In genomic region chr19:35539314-35539713, GRCh38 we compare ENCODE assay signal across 25 cellular contexts. TPM values are rescaled to one million over a fixed set of nuclear protein-coding genes. Genes with fewer than 3 reads are reported as not detected.
A peak's percentile ranks its signal among the peaks of the same experiment; 100 is the strongest.
DNase-seq lines count a peak whose midpoint lies in the region; ATAC-seq, FAIRE-seq and TF ChIP-seq lines count a peak whose summit lies in the region.
"Had no signal": no experiment of that assay in that cellular context is flagged by ENCODE, and none has a peak within 500 bp of the region (broad histone marks: within the 10 kb centered on the region; RNA-seq: fewer than 3 reads in every experiment).

No MANE protein-coding gene starts in this region.

- H3K27ac ChIP-seq in HEK293 (ENCODE audit: extremely low read depth, low read depth, low read length) (no peak overlapping the region; the same call in 1 of the 2 replicates), fibroblast of lung (ENCODE audit: insufficient read depth, low read length) (no peak overlapping the region)
- H3K27ac ChIP-seq: GM23248, KMS-11 had no signal

- H3K4me1 ChIP-seq in HEK293 (ENCODE audit: control insufficient read depth, insufficient read depth, low read length) (peaks cover 11% of the 10 kb centered on the region), fibroblast of lung (ENCODE audit: control insufficient read depth, extremely low read depth, insufficient read depth, low read length) (no peaks in the 10 kb centered on the region)
- H3K4me1 ChIP-seq: BE2C had no signal

- no peak for TF ChIP-seq CTCF in HEK293 (tag by site-specific recombination; IDR thresholded peaks at IDR 0.05)
- TF ChIP-seq CTCF in fibroblast of lung (conservative IDR thresholded peaks at IDR 0.05 in 1 of 2, IDR thresholded peaks at IDR 0.05 in 1 of 2; ENCODE audit: low read depth in 1 of 2, low read length in 2 of 2): no peak

- DNase-seq in GM12892 (ENCODE audit: insufficient read length): no peak
- no peak for DNase-seq in fibroblast of lung (ENCODE audit: low read depth in 2 of 2)
- DNase-seq in stimulated activated CD4-positive, alpha-beta T cell treated with anti-CD3 and anti-CD28 coated beads, Interleukin-1b, Interleukin-23, amount 100 ng/mL, for 48 hours: no peak
- DNase-seq: ACHN; BE2C; C1 segment of cervical spinal cord; CD4-positive, CD25-positive, alpha-beta regulatory T cell; CD8-positive, alpha-beta memory T cell; COR-L47; DMS 273 treated with DMSO at 0.1 percent for 48 hours; DMS53; GM23248; HCEC 1CT; HFFc6 had no signal

- no peak overlapping the region for H2AFZ ChIP-seq in fibroblast of lung (ENCODE audit: low read length)
- H2AFZ ChIP-seq: GM23248 had no signal

- ATAC-seq in HG03521 (IDR thresholded peaks at IDR 0.05; ENCODE audit: unreplicated experiment): no peak
- no peak for ATAC-seq in HG03460 (IDR thresholded peaks at IDR 0.05; ENCODE audit: unreplicated experiment)
- ATAC-seq in GM19395 (IDR thresholded peaks at IDR 0.05; ENCODE audit: unreplicated experiment): no peak

- H3K27me3 ChIP-seq in fibroblast of lung (ENCODE audit: control insufficient read depth, insufficient read depth, low read length): no peaks in the 10 kb centered on the region

- FAIRE-seq in GM12892 (lab: Jason Lieb, UNC): peak; percentile 90
- FAIRE-seq: A204.1, G401.6, GM19239, H54 had no signal

- H3K36me3 ChIP-seq in HEK293 (ENCODE audit: control insufficient read depth in 2 of 2, insufficient read depth in 1 of 2, low read length in 2 of 2): peaks cover 39 to 46% of the 10 kb centered on the region in 2 experiments
- peaks cover 1% of the 10 kb centered on the region for H3K36me3 ChIP-seq in fibroblast of lung (ENCODE audit: control insufficient read depth, insufficient read depth, low read length)
- H3K36me3 ChIP-seq: BE2C had no signal

- H3K9me3 ChIP-seq in HEK293 (ENCODE audit: control insufficient read depth, insufficient read depth, low read depth, low read length): no peaks in the 10 kb centered on the region
- no peaks in the 10 kb centered on the region for H3K9me3 ChIP-seq in fibroblast of lung (ENCODE audit: control insufficient read depth, insufficient read depth, low read depth, low read length)

- CTCF ChIA-PET in HEK293 (lab: Yijun Ruan, JAX): interaction anchor here (0.6 to 3.4 kb wide), 2 partner anchors 9 to 24 kb away, joined by 3 to 18 read pairs; partner anchors contain the start of gene ATP4A

- no peak overlapping the region for H3K9ac ChIP-seq in fibroblast of lung (ENCODE audit: insufficient read depth, low read length)
- H3K9ac ChIP-seq: GM23248, KMS-11 had no signal

- no peak for TF ChIP-seq POLR2A in GM12892 (IDR thresholded peaks at IDR 0.05; ENCODE audit: low read depth, low read length)

- H3K4me2 ChIP-seq in fibroblast of lung (ENCODE audit: extremely low read depth, insufficient read depth, low read length): peak overlapping the region; percentile 13
- H3K4me2 ChIP-seq: KMS-11 had no signal

- no peaks in the 10 kb centered on the region for H4K20me1 ChIP-seq in fibroblast of lung (ENCODE audit: control insufficient read depth, extremely low read depth, insufficient read depth, low read length)

- POLR2A ChIA-PET in HEK293 (lab: Yijun Ruan, JAX): interaction anchor here (1.0 kb wide), 1 partner anchor 212 kb away, joined by 3 read pairs; no protein-coding TSS in a partner anchor

- no peak overlapping the region for H3K4me3 ChIP-seq in HEK293 (ENCODE audit: low read depth, low read length)
- H3K4me3 ChIP-seq in fibroblast of lung (replicated peaks in 1 of 4; ENCODE audit: control extremely low read depth in 1 of 4, insufficient read depth in 1 of 4, low read depth in 3 of 4, low read length in 4 of 4): no peak overlapping the region
- H3K4me3 ChIP-seq: GM23248 had no signal

- peaks cover 2% of the 10 kb centered on the region for H3K79me2 ChIP-seq in fibroblast of lung (ENCODE audit: control insufficient read depth, insufficient read depth, low read length)

TF ChIP-seq in HEK293, 187 proteins besides CTCF, POLR2A, EP300 and RAD21:
- TF ChIP-seq ZBTB26 (tag by site-specific recombination; optimal IDR thresholded peaks at IDR 0.05) (peak; percentile 11), ZNF624 (tag by site-specific recombination; IDR thresholded peaks at IDR 0.05) (no peak)
TF ChIP-seq in HEK293: peak in this region for 1.

RNA-seq across cellular contexts. Expression of gene GAPDHS, which starts 6.1 kb away (rescaled TPM):
- polyA plus RNA-seq in GM12892 (2012; ENCODE audit: missing spikeins): not detected
- not detected in 2 replicates for total RNA-seq in fibroblast of lung
- not detected in 2 replicates for polyA plus RNA-seq in fibroblast of lung
- polyA plus RNA-seq in fibroblast of lung (2012): not detected in 2 replicates
- polyA minus RNA-seq in fibroblast of lung (ENCODE audit: low replicate concordance): not detected in 2 replicates
- total RNA-seq: CD4-positive, CD25-positive, alpha-beta regulatory T cell; CD8-positive, alpha-beta memory T cell; GM23248; HFFc6; HT-29; LHCN-M2 had no signal
- polyA plus RNA-seq: CD4-positive, CD25-positive, alpha-beta regulatory T cell; CD8-positive, alpha-beta memory T cell; GM23248 had no signal

RNA-seq across cellular contexts. Expression of gene TMEM147, which starts 6.1 kb away (rescaled TPM):
- polyA plus RNA-seq in GM12892 (2012; ENCODE audit: missing spikeins): 76.8 TPM
- total RNA-seq in fibroblast of lung: 79.6 and 95.3 TPM in 2 replicates
- polyA plus RNA-seq in fibroblast of lung: 72.4 and 76.2 TPM in 2 replicates
- 97.1 and 104 TPM in 2 replicates for polyA plus RNA-seq in fibroblast of lung (2012)
- polyA minus RNA-seq in fibroblast of lung (ENCODE audit: low replicate concordance): 209 and 249 TPM in 2 replicates

RNA-seq across cellular contexts. Expression of gene SBSN, which starts 11.2 kb away (rescaled TPM):
- 1.3 TPM for polyA plus RNA-seq in GM12892 (2012; ENCODE audit: missing spikeins)
- total RNA-seq in fibroblast of lung: 4.1 and 9.0 TPM in 2 replicates
- 1.6 TPM in 2 replicates for polyA plus RNA-seq in fibroblast of lung
- 3.4 and 3.7 TPM in 2 replicates for polyA plus RNA-seq in fibroblast of lung (2012)
- not detected in 2 replicates for polyA minus RNA-seq in fibroblast of lung (ENCODE audit: low replicate concordance)
- total RNA-seq: CD4-positive, CD25-positive, alpha-beta regulatory T cell; CD8-positive, alpha-beta memory T cell; HT-29; LHCN-M2 had no signal
- polyA plus RNA-seq: CD4-positive, CD25-positive, alpha-beta regulatory T cell; CD8-positive, alpha-beta memory T cell had no signal

RNA-seq across cellular contexts. Expression of gene ATP4A, which starts 24.1 kb away (rescaled TPM):
- polyA plus RNA-seq in GM12892 (2012; ENCODE audit: missing spikeins): 0.74 TPM
- total RNA-seq in fibroblast of lung: not detected in 2 replicates
- not detected in 2 replicates for polyA plus RNA-seq in fibroblast of lung
- not detected in 2 replicates for polyA plus RNA-seq in fibroblast of lung (2012)
- not detected in 2 replicates for polyA minus RNA-seq in fibroblast of lung (ENCODE audit: low replicate concordance)
- total RNA-seq: CD4-positive, CD25-positive, alpha-beta regulatory T cell; CD8-positive, alpha-beta memory T cell; GM23248; HFFc6; HT-29; LHCN-M2 had no signal
- polyA plus RNA-seq: CD4-positive, CD25-positive, alpha-beta regulatory T cell; CD8-positive, alpha-beta memory T cell; GM23248 had no signal

RNA-seq across cellular contexts. Expression of gene DMKN, which starts 25.9 kb away (rescaled TPM):
- polyA plus RNA-seq in GM12892 (2012; ENCODE audit: missing spikeins): 99.5 TPM
- total RNA-seq in fibroblast of lung: 14.2 and 29.3 TPM in 2 replicates
- 2.1 and 2.8 TPM in 2 replicates for polyA plus RNA-seq in fibroblast of lung
- polyA plus RNA-seq in fibroblast of lung (2012): 5.7 and 6.4 TPM in 2 replicates
- polyA minus RNA-seq in fibroblast of lung (ENCODE audit: low replicate concordance): not detected in 2 replicates
- total RNA-seq: CD4-positive, CD25-positive, alpha-beta regulatory T cell had no signal
